1 cellular context compared by ENCODE assay signal in the genomic region with DNA sequence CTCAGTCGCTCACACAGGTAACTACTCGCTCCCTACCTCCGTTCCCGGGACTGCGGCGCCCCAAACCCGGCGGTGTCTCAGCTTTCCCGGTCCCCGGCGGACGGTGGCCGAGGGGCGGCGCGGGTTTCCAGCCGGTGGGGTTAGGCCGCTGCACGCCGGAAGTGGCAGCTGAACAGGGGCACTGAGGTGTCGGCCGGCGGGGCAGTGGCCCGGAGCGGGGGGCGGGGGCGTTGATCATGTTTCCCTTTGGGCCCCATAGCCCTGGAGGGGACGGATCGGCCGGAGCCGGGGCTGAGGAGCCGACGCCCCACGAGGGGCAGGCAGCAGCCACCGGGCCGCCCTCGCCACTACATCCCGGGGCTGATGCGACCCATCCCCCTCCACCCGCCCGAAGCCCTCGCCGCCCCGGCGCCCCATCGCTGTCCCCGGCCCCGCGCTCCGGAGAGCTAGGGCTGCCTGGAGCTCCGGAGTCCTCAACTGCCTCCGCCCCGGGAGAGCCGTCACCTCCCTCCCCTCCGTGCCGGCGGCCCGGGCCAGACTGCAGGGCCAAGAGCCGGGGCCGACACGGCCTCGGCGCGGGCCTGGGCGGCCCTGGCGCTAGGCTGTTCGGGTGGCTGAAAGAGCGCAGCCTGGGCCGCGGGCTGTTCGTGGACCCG.
TF ChIP-seq lines count a peak whose summit lies in the region.

Gene DCAF10, plus strand, starts transcription at position 167 of the 656 bp plus-strand sequence. Its CDS starts 70 bp downstream, at position 237.

TF ChIP-seq in HepG2, 621 proteins besides CTCF, POLR2A, EP300 and RAD21 (continued from another document and continues in another):
- no peak for TF ChIP-seq BCLAF1 (IDR thresholded peaks at IDR 0.05)
- TF ChIP-seq MYNN (CRISPR knock-in tag; IDR thresholded peaks at IDR 0.05; ENCODE audit: low read depth) = 0 out of 2 replicates have a peak, but pooled peaks have one; percentile 46
- TF ChIP-seq ZNF225 (CRISPR knock-in tag; IDR thresholded peaks at IDR 0.05) = peak; percentile 93; the same call in 1 of the 2 replicates
- TF ChIP-seq NRL (CRISPR knock-in tag; IDR thresholded peaks at IDR 0.05; ENCODE audit: borderline replicate concordance) = peak; percentile 96
- peak; percentile 94 for TF ChIP-seq ETV6 (CRISPR knock-in tag; conservative IDR thresholded peaks at IDR 0.05)
- no peak for TF ChIP-seq SUZ12 (IDR thresholded peaks at IDR 0.05; ENCODE audit: low read depth, low read length)
- peak; percentile 80 for TF ChIP-seq POLR2AphosphoS5 (IDR thresholded peaks at IDR 0.05; ENCODE audit: low read depth, low read length)
- TF ChIP-seq, protein P1, sequence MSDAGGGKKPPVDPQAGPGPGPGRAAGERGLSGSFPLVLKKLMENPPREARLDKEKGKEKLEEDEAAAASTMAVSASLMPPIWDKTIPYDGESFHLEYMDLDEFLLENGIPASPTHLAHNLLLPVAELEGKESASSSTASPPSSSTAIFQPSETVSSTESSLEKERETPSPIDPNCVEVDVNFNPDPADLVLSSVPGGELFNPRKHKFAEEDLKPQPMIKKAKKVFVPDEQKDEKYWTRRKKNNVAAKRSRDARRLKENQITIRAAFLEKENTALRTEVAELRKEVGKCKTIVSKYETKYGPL (CRISPR knock-in tag; IDR thresholded peaks at IDR 0.05) = no peak; the same call in 1 of the 2 replicates
- no peak for TF ChIP-seq ZNF318 (CRISPR knock-in tag; IDR thresholded peaks at IDR 0.05)
- no peak for TF ChIP-seq ZNF30 (CRISPR knock-in tag; IDR thresholded peaks at IDR 0.05)
- TF ChIP-seq, protein P2, sequence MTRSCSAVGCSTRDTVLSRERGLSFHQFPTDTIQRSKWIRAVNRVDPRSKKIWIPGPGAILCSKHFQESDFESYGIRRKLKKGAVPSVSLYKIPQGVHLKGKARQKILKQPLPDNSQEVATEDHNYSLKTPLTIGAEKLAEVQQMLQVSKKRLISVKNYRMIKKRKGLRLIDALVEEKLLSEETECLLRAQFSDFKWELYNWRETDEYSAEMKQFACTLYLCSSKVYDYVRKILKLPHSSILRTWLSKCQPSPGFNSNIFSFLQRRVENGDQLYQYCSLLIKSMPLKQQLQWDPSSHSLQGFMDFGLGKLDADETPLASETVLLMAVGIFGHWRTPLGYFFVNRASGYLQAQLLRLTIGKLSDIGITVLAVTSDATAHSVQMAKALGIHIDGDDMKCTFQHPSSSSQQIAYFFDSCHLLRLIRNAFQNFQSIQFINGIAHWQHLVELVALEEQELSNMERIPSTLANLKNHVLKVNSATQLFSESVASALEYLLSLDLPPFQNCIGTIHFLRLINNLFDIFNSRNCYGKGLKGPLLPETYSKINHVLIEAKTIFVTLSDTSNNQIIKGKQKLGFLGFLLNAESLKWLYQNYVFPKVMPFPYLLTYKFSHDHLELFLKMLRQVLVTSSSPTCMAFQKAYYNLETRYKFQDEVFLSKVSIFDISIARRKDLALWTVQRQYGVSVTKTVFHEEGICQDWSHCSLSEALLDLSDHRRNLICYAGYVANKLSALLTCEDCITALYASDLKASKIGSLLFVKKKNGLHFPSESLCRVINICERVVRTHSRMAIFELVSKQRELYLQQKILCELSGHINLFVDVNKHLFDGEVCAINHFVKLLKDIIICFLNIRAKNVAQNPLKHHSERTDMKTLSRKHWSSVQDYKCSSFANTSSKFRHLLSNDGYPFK (CRISPR knock-in tag; IDR thresholded peaks at IDR 0.05; ENCODE audit: borderline replicate concordance) = peak; percentile 95
- peak; percentile 40; the same call in 1 of the 2 replicates for TF ChIP-seq NCOR1 (IDR thresholded peaks at IDR 0.05; ENCODE audit: borderline replicate concordance, low read length)
- TF ChIP-seq, protein P3, sequence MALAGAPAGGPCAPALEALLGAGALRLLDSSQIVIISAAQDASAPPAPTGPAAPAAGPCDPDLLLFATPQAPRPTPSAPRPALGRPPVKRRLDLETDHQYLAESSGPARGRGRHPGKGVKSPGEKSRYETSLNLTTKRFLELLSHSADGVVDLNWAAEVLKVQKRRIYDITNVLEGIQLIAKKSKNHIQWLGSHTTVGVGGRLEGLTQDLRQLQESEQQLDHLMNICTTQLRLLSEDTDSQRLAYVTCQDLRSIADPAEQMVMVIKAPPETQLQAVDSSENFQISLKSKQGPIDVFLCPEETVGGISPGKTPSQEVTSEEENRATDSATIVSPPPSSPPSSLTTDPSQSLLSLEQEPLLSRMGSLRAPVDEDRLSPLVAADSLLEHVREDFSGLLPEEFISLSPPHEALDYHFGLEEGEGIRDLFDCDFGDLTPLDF (CRISPR knock-in tag; IDR thresholded peaks at IDR 0.05) = 0 out of 2 replicates have a peak, but pooled peaks have one; percentile 52
- peak; percentile 99 for TF ChIP-seq REPIN1 (CRISPR knock-in tag; IDR thresholded peaks at IDR 0.05; ENCODE audit: borderline replicate concordance, low read depth)
- peak; percentile 63; the same call in 1 of the 2 replicates for TF ChIP-seq CC2D1A (CRISPR knock-in tag; IDR thresholded peaks at IDR 0.05)
- no peak for TF ChIP-seq RORA (CRISPR knock-in tag; IDR thresholded peaks at IDR 0.05)
- TF ChIP-seq, protein P4, sequence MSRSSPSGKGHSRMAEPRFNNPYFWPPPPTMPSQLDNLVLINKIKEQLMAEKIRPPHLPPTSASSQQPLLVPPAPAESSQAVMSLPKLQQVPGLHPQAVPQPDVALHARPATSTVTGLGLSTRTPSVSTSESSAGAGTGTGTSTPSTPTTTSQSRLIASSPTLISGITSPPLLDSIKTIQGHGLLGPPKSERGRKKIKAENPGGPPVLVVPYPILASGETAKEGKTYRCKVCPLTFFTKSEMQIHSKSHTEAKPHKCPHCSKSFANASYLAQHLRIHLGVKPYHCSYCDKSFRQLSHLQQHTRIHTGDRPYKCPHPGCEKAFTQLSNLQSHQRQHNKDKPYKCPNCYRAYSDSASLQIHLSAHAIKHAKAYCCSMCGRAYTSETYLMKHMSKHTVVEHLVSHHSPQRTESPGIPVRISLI (CRISPR knock-in tag; IDR thresholded peaks at IDR 0.05; ENCODE audit: borderline replicate concordance) = 0 out of 2 replicates have a peak, but pooled peaks have one; percentile 67
- peak; percentile 93; the same call in 1 of the 2 replicates for TF ChIP-seq ZNF724P (CRISPR knock-in tag; IDR thresholded peaks at IDR 0.05; ENCODE audit: borderline replicate concordance)
- no peak for TF ChIP-seq ZFP62 (CRISPR knock-in tag; IDR thresholded peaks at IDR 0.05)
- TF ChIP-seq, protein P5, sequence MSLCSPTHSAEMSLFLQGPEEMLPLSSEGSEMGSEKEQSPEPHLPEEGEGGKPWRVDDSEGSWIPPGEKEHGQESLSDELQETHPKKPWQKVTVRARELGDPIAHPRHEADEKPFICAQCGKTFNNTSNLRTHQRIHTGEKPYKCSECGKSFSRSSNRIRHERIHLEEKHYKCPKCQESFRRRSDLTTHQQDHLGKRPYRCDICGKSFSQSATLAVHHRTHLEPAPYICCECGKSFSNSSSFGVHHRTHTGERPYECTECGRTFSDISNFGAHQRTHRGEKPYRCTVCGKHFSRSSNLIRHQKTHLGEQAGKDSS (CRISPR knock-in tag; IDR thresholded peaks at IDR 0.05; ENCODE audit: borderline replicate concordance, low read depth) = peak; percentile 94
- no peak for TF ChIP-seq ZNF513 (CRISPR knock-in tag; conservative IDR thresholded peaks at IDR 0.05)
- TF ChIP-seq ZNF280B (CRISPR knock-in tag; IDR thresholded peaks at IDR 0.05; ENCODE audit: borderline replicate concordance) = peak; percentile 88; the same call in 1 of the 2 replicates
- TF ChIP-seq DR1 (CRISPR knock-in tag; IDR thresholded peaks at IDR 0.05) = peak; percentile 81
- no peak for TF ChIP-seq MTF1 (CRISPR knock-in tag; IDR thresholded peaks at IDR 0.05)
